Comparison of ENCODE assay signal across 10 cellular contexts in genomic region chr6:16670617-16671051, GRCh38.
A peak's percentile ranks its signal among the peaks of the same experiment; 100 is the strongest.
DNase-seq lines count a peak whose midpoint lies in the region; ATAC-seq and TF ChIP-seq lines count a peak whose summit lies in the region.
"Had no signal": no experiment of that assay in that cellular context is flagged by ENCODE, and none has a peak within 500 bp of the region (broad histone marks: within the 10 kb centered on the region; RNA-seq: fewer than 3 reads in every experiment).

No MANE protein-coding gene starts in this region.

- TF ChIP-seq POLR2A in thyroid gland (IDR thresholded peaks at IDR 0.05), result no peak

- peaks cover 71% of the 10 kb centered on the region for H3K4me1 Mint-ChIP-seq in activated T-cell treated with anti-CD3 and anti-CD28 coated beads, Interleukin-2, amount 50 U/mL, for 72 hours (ENCODE audit: low read depth)
- peaks cover 74% of the 10 kb centered on the region for H3K4me1 Mint-ChIP-seq in activated T-helper 2 cell treated with anti-CD3 and anti-CD28 coated beads, Interferon-gamma antibody, Interleukin-2, Interleukin-4, amounts not matched to agents 10 μg/mL and 5 μg/mL and 100 μg/mL, durations not matched to agents 14 hours and 24 hours and 36 hours (ENCODE audit: low read depth)

- H3K36me3 ChIP-seq in thyroid gland, result no peaks in the 10 kb centered on the region
- H3K36me3 ChIP-seq in ascending aorta, result no peaks in the 10 kb centered on the region

- peak overlapping the region; percentile 69 to 89 for H3K4me3 Mint-ChIP-seq in activated T-cell treated with anti-CD3 and anti-CD28 coated beads, Interleukin-2, amount 50 U/mL, for 72 hours
- peak overlapping the region; percentile 50 for H3K4me3 Mint-ChIP-seq in activated T-helper 2 cell treated with anti-CD3 and anti-CD28 coated beads, Interferon-gamma antibody, Interleukin-2, Interleukin-4, amounts not matched to agents 10 μg/mL and 5 μg/mL and 100 μg/mL, durations not matched to agents 14 hours and 24 hours and 36 hours (ENCODE audit: low read depth)

- DNase-seq in activated T-cell treated with anti-CD3 and anti-CD28 coated beads, Interleukin-2, amount 50 U/mL, for 72 hours, result no peak
- no peak for DNase-seq in activated T-cell treated with anti-CD3 and anti-CD28 coated beads, Interleukin-2, amount 50 U/mL, for 48 hours
- no peak for DNase-seq in activated T-helper 2 cell treated with anti-CD3 and anti-CD28 coated beads, Interferon-gamma antibody, Interleukin-2, Interleukin-4, amounts not matched to agents 10 μg/mL and 5 μg/mL and 100 μg/mL, durations not matched to agents 14 hours and 24 hours and 36 hours (ENCODE audit: low spot score)
- DNase-seq in thyroid gland (no peak), NCI-H510A treated with DMSO at 0.1 percent for 48 hours (lab: John Stamatoyannopoulos, UW) (no peak), ascending aorta (ENCODE audit: low spot score in 2 of 2) (no peak)
- no peak for DNase-seq in stimulated activated CD4-positive, alpha-beta T cell treated with anti-CD3 and anti-CD28 coated beads, Interleukin-2, amount 100 ng/mL, for 24 hours
- DNase-seq: immature natural killer cell, NCI-H2081 had no signal

- intact Hi-C loops in activated T-helper 2 cell treated with anti-CD3 and anti-CD28 coated beads, Interferon-gamma antibody, Interleukin-2, Interleukin-4, amounts not matched to agents 10 μg/mL and 5 μg/mL and 100 μg/mL, durations not matched to agents 14 hours and 24 hours and 36 hours (cut with micrococcal nuclease), result loop anchor here (1.0 to 5.0 kb wide), 5 partner anchors 11 to 188 kb away; partner anchors contain the start of gene ATXN1
- intact Hi-C loops in thyroid gland (cut with DNase I), result loop anchor here (10.0 kb wide), 1 partner anchor 94 kb away; the partner anchor contains the start of gene ATXN1
- intact Hi-C loops in ascending aorta (cut with DNase I), result no loop called here

- no peaks in the 10 kb centered on the region for H3K9me3 Mint-ChIP-seq in activated T-cell treated with anti-CD3 and anti-CD28 coated beads, Interleukin-2, amount 50 U/mL, for 72 hours
- H3K9me3 Mint-ChIP-seq in activated T-helper 2 cell treated with anti-CD3 and anti-CD28 coated beads, Interferon-gamma antibody, Interleukin-2, Interleukin-4, amounts not matched to agents 10 μg/mL and 5 μg/mL and 100 μg/mL, durations not matched to agents 14 hours and 24 hours and 36 hours, result peaks cover 2% of the 10 kb centered on the region
- H3K9me3 Mint-ChIP-seq: immature natural killer cell had no signal

- peaks cover 0 to 17% of the 10 kb centered on the region in 2 donors for H3K36me3 Mint-ChIP-seq in activated T-cell treated with anti-CD3 and anti-CD28 coated beads, Interleukin-2, amount 50 U/mL, for 72 hours (ENCODE audit: insufficient read depth in 2 of 2)
- peaks cover 63% of the 10 kb centered on the region for H3K36me3 Mint-ChIP-seq in activated T-helper 2 cell treated with anti-CD3 and anti-CD28 coated beads, Interferon-gamma antibody, Interleukin-2, Interleukin-4, amounts not matched to agents 10 μg/mL and 5 μg/mL and 100 μg/mL, durations not matched to agents 14 hours and 24 hours and 36 hours (ENCODE audit: low read depth)

- H3K4me3 ChIP-seq in thyroid gland (replicated peaks in 1 of 3) (no peak overlapping the region), ascending aorta (no peak overlapping the region)

- H3K4me1 ChIP-seq in thyroid gland, result peaks cover 42 to 46% of the 10 kb centered on the region in 2 donors
- H3K4me1 ChIP-seq in ascending aorta, result peaks cover 0 to 37% of the 10 kb centered on the region in 2 donors

- H3K27me3 Mint-ChIP-seq in activated T-cell treated with anti-CD3 and anti-CD28 coated beads, Interleukin-2, amount 50 U/mL, for 72 hours (ENCODE audit: low read depth), result no peaks in the 10 kb centered on the region
- H3K27me3 Mint-ChIP-seq in activated T-helper 2 cell treated with anti-CD3 and anti-CD28 coated beads, Interferon-gamma antibody, Interleukin-2, Interleukin-4, amounts not matched to agents 10 μg/mL and 5 μg/mL and 100 μg/mL, durations not matched to agents 14 hours and 24 hours and 36 hours (ENCODE audit: low read depth), result no peaks in the 10 kb centered on the region

- H3K27ac ChIP-seq in thyroid gland, result peak overlapping the region in 2 of 3 donors; percentile 44 to 67
- H3K27ac ChIP-seq in ascending aorta, result peak overlapping the region in 1 of 2 donors; percentile 23

- TF ChIP-seq CTCF in thyroid gland (IDR thresholded peaks at IDR 0.05) (no peak), ascending aorta (IDR thresholded peaks at IDR 0.05) (no peak)

- 70 to 83% methylated on average over 2 of the region's 2 CpGs for WGBS in thyroid gland, 2 donors

- H3K27ac Mint-ChIP-seq in activated T-cell treated with anti-CD3 and anti-CD28 coated beads, Interleukin-2, amount 50 U/mL, for 72 hours, result peak overlapping the region; percentile 95
- H3K27ac Mint-ChIP-seq in activated T-helper 2 cell treated with anti-CD3 and anti-CD28 coated beads, Interferon-gamma antibody, Interleukin-2, Interleukin-4, amounts not matched to agents 10 μg/mL and 5 μg/mL and 100 μg/mL, durations not matched to agents 14 hours and 24 hours and 36 hours, result peak overlapping the region; percentile 89

- no peaks in the 10 kb centered on the region for H3K27me3 ChIP-seq in thyroid gland
- no peaks in the 10 kb centered on the region for H3K27me3 ChIP-seq in ascending aorta

- H3K9me3 ChIP-seq in thyroid gland (no peaks in the 10 kb centered on the region), ascending aorta (no peaks in the 10 kb centered on the region)

- peak; percentile 63 to 69 for ATAC-seq in activated T-cell treated with anti-CD3 and anti-CD28 coated beads, Interleukin-2, amount 50 U/mL, for 72 hours (replicated peaks in 1 of 2)
- peak; percentile 36 for ATAC-seq in HG02938 (IDR thresholded peaks at IDR 0.05; ENCODE audit: unreplicated experiment)
